Comparison of ENCODE assay signal across 27 cellular contexts in genomic region chr15:73881539-73882320, GRCh38. TPM values are rescaled to one million over a fixed set of nuclear protein-coding genes. Genes with fewer than 3 reads are reported as not detected.
"Had no signal": no experiment of that assay in that cellular context is flagged by ENCODE, and none has a peak within 500 bp of the region (broad histone marks: within the 10 kb centered on the region; RNA-seq: fewer than 3 reads in every experiment).

No MANE protein-coding gene starts in this region.

- H3K9ac ChIP-seq: KMS-11 had no signal

- H3K27me3 ChIP-seq: breast epithelium had no signal

- H3K27ac ChIP-seq: breast epithelium, KMS-11, SK-N-MC, WERI-Rb-1 had no signal

- H3K27ac Mint-ChIP-seq: activated CD4-positive, alpha-beta memory T cell treated with anti-CD3 and anti-CD28 coated beads for 36 hours; activated CD4-positive, alpha-beta T cell treated with anti-CD3 and anti-CD28 coated beads, Interleukin-2, amount 10 ng/mL, durations not matched to agents 24 days and 14 days; activated naive CD4-positive, alpha-beta T cell treated with anti-CD3 and anti-CD28 coated beads, Interleukin-2, amount 50 U/mL, for 24 hours; activated T-helper 17 cell treated with anti-CD3 and anti-CD28 coated beads, Interleukin-2, amount 50 U/mL, for 72 hours; T-cell had no signal

- H3K4me3 ChIP-seq: breast epithelium, SK-N-MC had no signal

- H3K4me1 Mint-ChIP-seq: activated CD4-positive, alpha-beta T cell treated with anti-CD3 and anti-CD28 coated beads, Interleukin-2, amount 10 ng/mL, durations not matched to agents 24 days and 14 days; activated naive CD4-positive, alpha-beta T cell treated with anti-CD3 and anti-CD28 coated beads, Interleukin-2, amount 50 U/mL, for 24 hours; activated T-helper 17 cell treated with anti-CD3 and anti-CD28 coated beads, Interleukin-2, amount 50 U/mL, for 72 hours; central memory CD8-positive, alpha-beta T cell; T-cell had no signal

- H3K36me3 ChIP-seq: breast epithelium, WERI-Rb-1 had no signal

- H3K9me3 Mint-ChIP-seq: activated CD4-positive, alpha-beta memory T cell treated with anti-CD3 and anti-CD28 coated beads for 36 hours; activated CD4-positive, alpha-beta T cell treated with anti-CD3 and anti-CD28 coated beads, Interleukin-2, amount 10 ng/mL, durations not matched to agents 24 days and 14 days; activated naive CD4-positive, alpha-beta T cell treated with anti-CD3 and anti-CD28 coated beads, Interleukin-2, amount 50 U/mL, for 24 hours; activated T-helper 17 cell treated with anti-CD3 and anti-CD28 coated beads, Interleukin-2, amount 50 U/mL, for 72 hours; central memory CD8-positive, alpha-beta T cell; T-cell had no signal

- H3K4me2 ChIP-seq: KMS-11 had no signal

- H3K9me3 ChIP-seq: breast epithelium had no signal

- H3K4me3 Mint-ChIP-seq: activated CD4-positive, alpha-beta memory T cell treated with anti-CD3 and anti-CD28 coated beads for 36 hours; activated CD4-positive, alpha-beta T cell treated with anti-CD3 and anti-CD28 coated beads, Interleukin-2, amount 10 ng/mL, durations not matched to agents 24 days and 14 days; activated naive CD4-positive, alpha-beta T cell treated with anti-CD3 and anti-CD28 coated beads, Interleukin-2, amount 50 U/mL, for 24 hours; activated T-helper 17 cell treated with anti-CD3 and anti-CD28 coated beads, Interleukin-2, amount 50 U/mL, for 72 hours; central memory CD8-positive, alpha-beta T cell; T-cell had no signal

- H3K36me3 Mint-ChIP-seq: activated CD4-positive, alpha-beta memory T cell treated with anti-CD3 and anti-CD28 coated beads for 36 hours; activated naive CD4-positive, alpha-beta T cell treated with anti-CD3 and anti-CD28 coated beads, Interleukin-2, amount 50 U/mL, for 24 hours; T-cell had no signal

- ATAC-seq: activated T-helper 17 cell treated with anti-CD3 and anti-CD28 coated beads, Interleukin-2, amount 50 U/mL, for 72 hours; T-cell had no signal

- DNase-seq: activated CD4-positive, alpha-beta memory T cell treated with anti-CD3 and anti-CD28 coated beads for 36 hours; activated CD4-positive, alpha-beta T cell treated with anti-CD3 and anti-CD28 coated beads, Interleukin-2, amount 10 ng/mL, durations not matched to agents 24 days and 14 days; activated CD8-positive, alpha-beta memory T cell treated with anti-CD3 and anti-CD28 coated beads for 24 hours; activated naive CD4-positive, alpha-beta T cell; activated T-cell treated with anti-CD3 and anti-CD28 coated beads, Interleukin-2, amount 50 U/mL, for 48 hours; aorta; NCI-H1092 treated with DMSO at 0.1 percent for 48 hours; NCI-H1417 treated with DMSO at 0.1 percent for 48 hours; NCI-H1694; NCI-H2029 treated with DMSO at 0.1 percent for 48 hours; NCI-H345; NCI-H510A; NCI-H526 treated with DMSO at 0.1 percent for 48 hours; NCI-H82; WERI-Rb-1 had no signal

- H3K4me1 ChIP-seq: breast epithelium had no signal

RNA-seq across cellular contexts. Expression of gene TBC1D21, which starts 8.4 kb away (rescaled TPM):
- total RNA-seq: activated CD4-positive, alpha-beta memory T cell treated with anti-CD3 and anti-CD28 coated beads for 36 hours; activated CD4-positive, alpha-beta T cell treated with anti-CD3 and anti-CD28 coated beads, Interleukin-2, amount 10 ng/mL, durations not matched to agents 24 days and 14 days; activated T-helper 17 cell treated with anti-CD3 and anti-CD28 coated beads, Interleukin-2, amount 50 U/mL, for 72 hours; aorta; breast epithelium; MCF 10A; OCI-LY7; Right ventricle myocardium inferior; RPMI7951; T-cell; T-helper 2 cell treated with Interferon-gamma antibody and Interleukin-4, amounts not matched to agents 100 ng/mL and 5 ng/mL, for 36 hours had no signal

RNA-seq across cellular contexts. Expression of gene LOXL1, which starts 44.5 kb away (rescaled TPM):
- total RNA-seq: OCI-LY7 had no signal
